1 cellular context compared by ENCODE assay signal in genomic region chr14:88385212-88386101, GRCh38.
TF ChIP-seq lines count a peak whose summit lies in the region.

SPATA7 (plus strand) TSS chr14:88385657; CDS start chr14:88385819, 162 bp downstream.

TF ChIP-seq in HepG2, 621 proteins besides CTCF, POLR2A, EP300 and RAD21 (continued from another document and continues in another):
- TF ChIP-seq ZNF878 (CRISPR knock-in tag; IDR thresholded peaks at IDR 0.05) (no peak), ZNF83 (CRISPR knock-in tag; IDR thresholded peaks at IDR 0.05; ENCODE audit: borderline replicate concordance) (0 out of 2 replicates have a peak, but pooled peaks have one; percentile 39), SPEN (CRISPR knock-in tag; IDR thresholded peaks at IDR 0.05; ENCODE audit: low read depth) (peak; percentile 73), ATF2 (CRISPR knock-in tag; IDR thresholded peaks at IDR 0.05) (peak; percentile 70; the same call in 1 of the 2 replicates), FUBP1 (CRISPR knock-in tag; IDR thresholded peaks at IDR 0.05; ENCODE audit: borderline replicate concordance) (no peak), ZBTB25 (CRISPR knock-in tag; IDR thresholded peaks at IDR 0.05) (peak; percentile 20; the same call in 1 of the 2 replicates), U2AF1 (optimal IDR thresholded peaks at IDR 0.05; ENCODE audit: low read depth, low read length) (no peak), U2AF2 (IDR thresholded peaks at IDR 0.05; ENCODE audit: low read depth, low read length) (0 out of 2 replicates have a peak, but pooled peaks have one; percentile 85), ZNF33B (CRISPR knock-in tag; IDR thresholded peaks at IDR 0.05) (0 out of 2 replicates have a peak, but pooled peaks have one; percentile 66), BCL3 (CRISPR knock-in tag; IDR thresholded peaks at IDR 0.05) (0 out of 2 replicates have a peak, but pooled peaks have one; percentile 20), MBNL3 (CRISPR knock-in tag; conservative IDR thresholded peaks at IDR 0.05) (no peak), TMF1 (CRISPR knock-in tag; IDR thresholded peaks at IDR 0.05; ENCODE audit: low read depth) (0 out of 2 replicates have a peak, but pooled peaks have one; percentile 51), ZNF432 (CRISPR knock-in tag; IDR thresholded peaks at IDR 0.05; ENCODE audit: borderline replicate concordance) (no peak), SOX13 (IDR thresholded peaks at IDR 0.05) (0 out of 2 replicates have a peak, but pooled peaks have one; percentile 10), SOX13 (CRISPR knock-in tag; conservative IDR thresholded peaks at IDR 0.05 in 1 of 2, IDR thresholded peaks at IDR 0.05 in 1 of 2) (peak in 1 of 2 experiments; percentile 73; a peak in 2 of 4 replicates), NRL (CRISPR knock-in tag; IDR thresholded peaks at IDR 0.05; ENCODE audit: borderline replicate concordance) (peak; percentile 89; the same call in 1 of the 2 replicates), THRA (CRISPR knock-in tag; IDR thresholded peaks at IDR 0.05; ENCODE audit: borderline replicate concordance) (peak; percentile 55), TAF1 (CRISPR knock-in tag; IDR thresholded peaks at IDR 0.05) (peak; percentile 69; the same call in 1 of the 2 replicates), ZSCAN9 (CRISPR knock-in tag; IDR thresholded peaks at IDR 0.05; ENCODE audit: borderline replicate concordance) (peak; percentile 46; the same call in 1 of the 2 replicates), ZNF883 (CRISPR knock-in tag; IDR thresholded peaks at IDR 0.05; ENCODE audit: not compliant biosample characterization) (peak; percentile 53), CREM (IDR thresholded peaks at IDR 0.05) (peak; percentile 96), CREM (CRISPR knock-in tag; IDR thresholded peaks at IDR 0.05) (no peak), ZNF224 (CRISPR knock-in tag; IDR thresholded peaks at IDR 0.05) (0 out of 2 replicates have a peak, but pooled peaks have one; percentile 62), TCF7L2 (IDR thresholded peaks at IDR 0.05; ENCODE audit: low read depth, low read length) (no peak), ZNF513 (CRISPR knock-in tag; conservative IDR thresholded peaks at IDR 0.05) (0 out of 2 replicates have a peak, but pooled peaks have one; percentile 69), ZNF354B (CRISPR knock-in tag; IDR thresholded peaks at IDR 0.05) (no peak), KDM3A (CRISPR knock-in tag; IDR thresholded peaks at IDR 0.05; ENCODE audit: low read depth) (peak; percentile 93; the same call in 1 of the 2 replicates), AGO1 (IDR thresholded peaks at IDR 0.05; ENCODE audit: low read depth, low read length, poor library complexity, severe bottlenecking) (peak; percentile 65), UBTF (CRISPR knock-in tag; IDR thresholded peaks at IDR 0.05) (peak; percentile 93), ZNF670 (CRISPR knock-in tag; IDR thresholded peaks at IDR 0.05; ENCODE audit: borderline replicate concordance) (peak; percentile 40; the same call in 1 of the 2 replicates), MEF2D (CRISPR knock-in tag; IDR thresholded peaks at IDR 0.05) (0 out of 2 replicates have a peak, but pooled peaks have one; percentile 34), KMT2B (CRISPR knock-in tag; IDR thresholded peaks at IDR 0.05) (peak; percentile 91), ZNF441 (CRISPR knock-in tag; IDR thresholded peaks at IDR 0.05; ENCODE audit: borderline replicate concordance) (0 out of 2 replicates have a peak, but pooled peaks have one; percentile 46), MAFF (IDR thresholded peaks at IDR 0.05; ENCODE audit: low read depth, low read length) (no peak), MYPOP (CRISPR knock-in tag; IDR thresholded peaks at IDR 0.05) (peak; percentile 63; the same call in 1 of the 2 replicates), ZNF17 (CRISPR knock-in tag; IDR thresholded peaks at IDR 0.05) (no peak), ZNF792 (CRISPR knock-in tag; IDR thresholded peaks at IDR 0.05) (peak; percentile 16; the same call in 1 of the 2 replicates), MXD1 (CRISPR knock-in tag; IDR thresholded peaks at IDR 0.05) (peak; percentile 85), KDM4B (CRISPR knock-in tag; IDR thresholded peaks at IDR 0.05) (peak; percentile 42; the same call in 1 of the 2 replicates), KDM5B (CRISPR knock-in tag; IDR thresholded peaks at IDR 0.05; ENCODE audit: borderline replicate concordance) (peak; percentile 83; the same call in 1 of the 2 replicates), PCBP2 (optimal IDR thresholded peaks at IDR 0.05; ENCODE audit: low read depth, low read length, poor library complexity, severe bottlenecking) (no peak), IRF9 (CRISPR knock-in tag; IDR thresholded peaks at IDR 0.05; ENCODE audit: borderline replicate concordance) (peak; percentile 55; the same call in 1 of the 2 replicates), MXI1 (IDR thresholded peaks at IDR 0.05; ENCODE audit: borderline replicate concordance, low read depth, low read length) (peak; percentile 58; the same call in 1 of the 3 replicates), ZNF619 (CRISPR knock-in tag; IDR thresholded peaks at IDR 0.05) (peak; percentile 80; the same call in 1 of the 2 replicates), REPIN1 (CRISPR knock-in tag; IDR thresholded peaks at IDR 0.05; ENCODE audit: borderline replicate concordance, low read depth) (peak; percentile 59; the same call in 1 of the 2 replicates), ARHGAP35 (CRISPR knock-in tag; IDR thresholded peaks at IDR 0.05; ENCODE audit: borderline replicate concordance) (peak; percentile 43; the same call in 1 of the 2 replicates), HIC2 (CRISPR knock-in tag; IDR thresholded peaks at IDR 0.05; ENCODE audit: low read depth) (no peak; the same call in 1 of the 2 replicates), ZNF292 (CRISPR knock-in tag; IDR thresholded peaks at IDR 0.05; ENCODE audit: borderline replicate concordance, low read depth) (peak; percentile 89)
